8 cellular contexts compared by ENCODE assay signal in the genomic region with DNA sequence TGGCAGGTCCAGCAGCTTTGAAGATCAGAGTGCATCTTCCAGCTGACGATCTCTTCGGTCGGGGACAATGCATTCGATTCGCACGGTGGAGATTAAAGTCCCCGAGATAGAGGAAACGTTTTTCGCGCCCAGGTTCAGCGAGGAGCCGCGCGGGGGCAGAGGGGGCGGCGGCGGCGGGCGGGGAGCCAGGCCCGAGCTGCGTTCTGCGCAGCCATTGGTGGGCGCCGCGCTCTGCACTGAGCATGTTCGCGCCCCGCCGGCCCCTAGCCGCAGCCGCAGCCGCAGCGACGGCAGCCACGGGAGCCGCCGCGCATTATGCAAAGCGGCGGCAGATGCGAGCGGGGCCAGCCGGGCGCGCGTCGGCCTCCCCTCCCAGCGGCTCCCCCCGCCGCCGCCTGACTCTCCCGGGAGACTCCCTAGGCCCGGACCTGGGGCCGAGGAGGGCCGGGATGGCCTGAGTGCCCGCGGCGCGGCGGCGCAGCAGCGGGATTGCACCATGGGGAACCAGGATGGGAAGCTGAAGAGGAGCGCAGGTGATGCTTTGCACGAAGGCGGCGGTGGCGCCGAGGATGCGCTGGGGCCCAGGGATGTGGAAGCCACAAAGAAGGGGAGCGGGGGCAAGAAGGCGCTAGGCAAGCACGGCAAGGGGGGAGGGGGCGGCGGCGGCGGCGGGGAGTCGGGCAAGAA. TPM values are rescaled to one million over a fixed set of nuclear protein-coding genes. Genes with fewer than 3 reads are reported as not detected.
DNase-seq lines count a peak whose midpoint lies in the region; ATAC-seq, FAIRE-seq and TF ChIP-seq lines count a peak whose summit lies in the region.

FMN2 (plus strand) TSS at position 270 of the 687 bp plus-strand sequence; CDS start at position 497, 227 bp downstream.

- POLR2A ChIA-PET in A549 (lab: Yijun Ruan, JAX) (interaction anchor here (0.6 to 0.9 kb wide), 4 partner anchors 59 to 64 kb away, joined by 3 to 4 read pairs (median 3); no protein-coding TSS in a partner anchor), H1 (lab: Charles Lee; ENCODE audit: partially characterized antibody) (interaction anchor here (1.0 kb wide), 1 partner anchor 19 kb away, joined by 3 read pairs; no protein-coding TSS in a partner anchor)
- POLR2A ChIA-PET in CD8-positive, alpha-beta memory T cell (lab: Charles Lee): no interaction called here

- peak within 1 kb of the TSS in 1 of 7 donors; percentile 12 for H3K4me3 Mint-ChIP-seq in CD8-positive, alpha-beta memory T cell

- H3K36me3 ChIP-seq in H1 (ENCODE audit: control insufficient read depth in 2 of 4, insufficient read depth in 4 of 4, low read length in 3 of 4): no peaks in the 10 kb centered on the region
- no peaks in the 10 kb centered on the region for H3K36me3 ChIP-seq in mucosa of rectum (ENCODE audit: control insufficient read depth in 2 of 2, insufficient read depth in 2 of 2, low read length in 2 of 2)
- no peaks in the 10 kb centered on the region for H3K36me3 ChIP-seq in aorta (ENCODE audit: control insufficient read depth in 1 of 2, insufficient read depth in 2 of 2, low read length in 1 of 2)
- H3K36me3 ChIP-seq in CD8-positive, alpha-beta memory T cell (ENCODE audit: insufficient read depth, low read length): no peaks in the 10 kb centered on the region

- intact Hi-C loops in aorta (cut with DNase I): no loop called here

- H3K27ac Mint-ChIP-seq in CD8-positive, alpha-beta memory T cell: no peak within 1 kb of the TSS

- H3K23me2 ChIP-seq in H1 (ENCODE audit: low read depth, low read length): peaks cover 17% of the 10 kb centered on the region; the same call in 1 of the 2 replicates

- no peak within 1 kb of the TSS for H3K23ac ChIP-seq in H1 (ENCODE audit: insufficient read length)

- H3K27me3 ChIP-seq in H1 (replicated peaks in 1 of 4; ENCODE audit: control insufficient read depth in 3 of 4, extremely low read depth in 1 of 4, insufficient read depth in 3 of 4, low read length in 3 of 4): peaks cover 8 to 33% (median 23%) of the 10 kb centered on the region in 4 experiments
- H3K27me3 ChIP-seq in mucosa of rectum (ENCODE audit: control insufficient read depth in 2 of 2, insufficient read depth in 2 of 2, low read length in 2 of 2): peaks cover 4 to 9% of the 10 kb centered on the region in 2 donors
- peaks cover 0 to 2% of the 10 kb centered on the region in 2 donors for H3K27me3 ChIP-seq in aorta (ENCODE audit: control insufficient read depth in 1 of 2, insufficient read depth in 2 of 2, low read length in 1 of 2)
- no peaks in the 10 kb centered on the region for H3K27me3 ChIP-seq in CD8-positive, alpha-beta memory T cell (ENCODE audit: insufficient read depth, low read length, poor library complexity, severe bottlenecking)

- H4K8ac ChIP-seq in H1 (ENCODE audit: extremely low read depth, insufficient read depth, low read length): peak within 1 kb of the TSS; percentile 68

- no peak within 1 kb of the TSS for H2BK120ac ChIP-seq in H1 (replicated peaks; ENCODE audit: low read depth, low read length)

- H3K4me1 Mint-ChIP-seq in CD8-positive, alpha-beta memory T cell: peaks cover 4 to 6% (median 4%) of the 10 kb centered on the region in 3 donors

- no peaks in the 10 kb centered on the region for H3K79me2 ChIP-seq in H1 (ENCODE audit: control insufficient read depth in 1 of 2, insufficient read depth in 2 of 2, low read length in 2 of 2)

- no peaks in the 10 kb centered on the region for H3K79me1 ChIP-seq in H1 (ENCODE audit: low read depth, low read length)

- H3K27ac ChIP-seq in A549 (peak within 1 kb of the TSS; percentile 76 to 90), H1 (ENCODE audit: low read depth, low read length) (no peak within 1 kb of the TSS), mucosa of rectum (ENCODE audit: low read depth in 2 of 2, low read length in 2 of 2) (no peak within 1 kb of the TSS), aorta (ENCODE audit: low read depth in 1 of 2, low read length in 2 of 2) (no peak within 1 kb of the TSS)
- H3K27ac ChIP-seq in CD8-positive, alpha-beta memory T cell (ENCODE audit: low read depth, low read length): no peak within 1 kb of the TSS

- peak within 1 kb of the TSS; percentile 44 for H3K56ac ChIP-seq in H1 (replicated peaks; ENCODE audit: insufficient read length, low read depth, low read length)

- H2BK12ac ChIP-seq in H1 (ENCODE audit: low read depth, low read length): 0 out of 2 replicates have a peak within 1 kb of the TSS, but pooled peaks have one; percentile 39

- TF ChIP-seq EP300 in A549 (IDR thresholded peaks at IDR 0.05) (no peak), H1 (IDR thresholded peaks at IDR 0.05; ENCODE audit: borderline replicate concordance in 1 of 2, low read depth in 2 of 2, low read length in 2 of 2) (0 out of 3 replicates have a peak, but pooled peaks of 1 of the 2 experiments have one; percentile 18)

- WGBS in A549 (ENCODE audit: missing lambda C conversion rate): under 1% methylated on average over 22 of the region's 78 CpGs
- 1% methylated on average over 35 of the region's 78 CpGs; no CpG with 5 or more reads in 1 of the 2 experiments for WGBS in H1 (ENCODE audit: extremely low coverage in 1 of 2, insufficient coverage in 1 of 2, insufficient read length in 1 of 2, insufficient replicate concordance in 2 of 2, low coverage in 1 of 2, low lambda C conversion rate in 2 of 2, missing lambda C conversion rate in 1 of 2), 2 experiments
- 1% methylated on average over 75 to 78 of the region's 78 CpGs for WGBS in aorta, 2 donors

- TF ChIP-seq POLR2A in A549 (IDR thresholded peaks at IDR 0.05; ENCODE audit: low read length): peak; percentile 67
- no peak for TF ChIP-seq POLR2A in H1 (IDR thresholded peaks at IDR 0.05; ENCODE audit: control extremely low read depth in 1 of 2, low read depth in 2 of 2, low read length in 2 of 2)

- peak within 1 kb of the TSS in 1 of 4 experiments; percentile 35; a peak in 2 of 7 replicates for H3K9ac ChIP-seq in H1 (replicated peaks in 1 of 4; ENCODE audit: extremely low read depth in 1 of 4, low read depth in 3 of 4, low read length in 3 of 4)
- peak within 1 kb of the TSS in 1 of 2 donors; percentile 43 for H3K9ac ChIP-seq in mucosa of rectum (ENCODE audit: low read depth in 1 of 2, low read length in 2 of 2)

- H3K9me3 ChIP-seq in A549: no peaks in the 10 kb centered on the region
- H3K9me3 ChIP-seq in H1 (ENCODE audit: insufficient read depth in 2 of 2, low read depth in 1 of 2, low read length in 1 of 2): no peaks in the 10 kb centered on the region
- no peaks in the 10 kb centered on the region for H3K9me3 ChIP-seq in mucosa of rectum (ENCODE audit: control insufficient read depth in 2 of 2, low read length in 2 of 2)
- H3K9me3 ChIP-seq in aorta (ENCODE audit: control insufficient read depth, low read length): peaks cover 2% of the 10 kb centered on the region
- H3K9me3 ChIP-seq in CD8-positive, alpha-beta memory T cell (ENCODE audit: low read length): no peaks in the 10 kb centered on the region

- H3K4me2 ChIP-seq in A549 (peak within 1 kb of the TSS; percentile 97), H1 (ENCODE audit: insufficient read depth in 1 of 2, low read depth in 2 of 2, low read length in 2 of 2) (peak within 1 kb of the TSS; percentile 94 to 99)

- CTCF ChIA-PET in A549 (lab: Yijun Ruan, JAX) (interaction anchor here (0.6 to 2.0 kb wide), 14 partner anchors 10 to 610 kb away, joined by 3 to 8 read pairs (median 4); no protein-coding TSS in a partner anchor), H1 (lab: Charles Lee; ENCODE audit: partially characterized antibody) (interaction anchor here (0.7 to 1.6 kb wide), 7 partner anchors 19 to 100 kb away, joined by 3 to 4 read pairs (median 3); no protein-coding TSS in a partner anchor)
- CTCF ChIA-PET in CD8-positive, alpha-beta memory T cell (lab: Charles Lee): no interaction called here

- peak within 1 kb of the TSS; percentile 85 for H2AFZ ChIP-seq in H1 (ENCODE audit: low read length)

- H4K91ac ChIP-seq in H1 (replicated peaks; ENCODE audit: insufficient read length, low read length): no peak within 1 kb of the TSS

- H3K9me3 Mint-ChIP-seq in CD8-positive, alpha-beta memory T cell: peaks cover 0 to 5% (median 0%) of the 10 kb centered on the region in 5 donors

- peak within 1 kb of the TSS; percentile 32 for H3K18ac ChIP-seq in H1 (ENCODE audit: extremely low read depth, low read length)

- peaks cover 1 to 3% of the 10 kb centered on the region in 2 experiments for H4K20me1 ChIP-seq in H1 (replicated peaks in 1 of 2; ENCODE audit: control insufficient read depth in 1 of 2, insufficient read depth in 2 of 2, low read length in 2 of 2)

- H3K4me1 ChIP-seq in A549 (peaks cover 23% of the 10 kb centered on the region), H1 (replicated peaks in 1 of 4; ENCODE audit: control insufficient read depth in 3 of 4, insufficient read depth in 4 of 4, low read length in 3 of 4) (peaks cover 0 to 7% (median 1%) of the 10 kb centered on the region in 4 experiments; a peak in 4 of 7 replicates), mucosa of rectum (ENCODE audit: control insufficient read depth in 2 of 2, insufficient read depth in 2 of 2, low read length in 2 of 2) (peaks cover 3 to 7% of the 10 kb centered on the region in 2 donors), aorta (ENCODE audit: control insufficient read depth in 1 of 2, insufficient read depth in 2 of 2, low read length in 2 of 2) (no peaks in the 10 kb centered on the region)
- no peaks in the 10 kb centered on the region for H3K4me1 ChIP-seq in CD8-positive, alpha-beta memory T cell (ENCODE audit: insufficient read depth, low read length)

- DNase-seq in A549 (ENCODE audit: low read depth in 1 of 2, low spot score in 1 of 2) (peak; percentile 72 to 73), NCI-H774 (lab: John Stamatoyannopoulos, UW) (peak; percentile 88), H1 (ENCODE audit: low read depth in 1 of 2, low spot score in 2 of 2) (peak in 1 of 2 experiments; percentile 67), aorta (no peak)
- DNase-seq in effector CD8-positive, alpha-beta T cell (lab: John Stamatoyannopoulos, UW): no peak
- DNase-seq in CD8-positive, alpha-beta memory T cell: no peak

- no peak within 1 kb of the TSS for H2AK5ac ChIP-seq in H1 (ENCODE audit: low read depth, low read length)

- TF ChIP-seq CTCF in A549 (IDR thresholded peaks at IDR 0.05) (no peak), H1 (IDR thresholded peaks at IDR 0.05; ENCODE audit: control extremely low read depth in 1 of 3, insufficient read depth in 1 of 3, low read depth in 1 of 3, low read length in 3 of 3) (0 out of 4 replicates have a peak, but pooled peaks of 1 of the 3 experiments have one; percentile 7)

- ATAC-seq in A549 (peak; percentile 78 to 86), GM21526 (IDR thresholded peaks at IDR 0.05; ENCODE audit: low FRiP score, unreplicated experiment) (peak; percentile 57), aorta (ENCODE audit: low FRiP score) (peak; percentile 43)

- H2BK5ac ChIP-seq in H1 (ENCODE audit: low read depth, low read length): no peak within 1 kb of the TSS

- no peak within 1 kb of the TSS for H2BK15ac ChIP-seq in H1 (ENCODE audit: low read length)

- no peak for FAIRE-seq in A549 (lab: Jason Lieb, UNC)
- FAIRE-seq in H1 (lab: Jason Lieb, UNC): no peak

- TF ChIP-seq RAD21 in A549 (conservative IDR thresholded peaks at IDR 0.05 in 1 of 2, IDR thresholded peaks at IDR 0.05 in 1 of 2): no peak
- TF ChIP-seq RAD21 in H1 (IDR thresholded peaks at IDR 0.05 in 1 of 2, conservative IDR thresholded peaks at IDR 0.05 in 1 of 2; ENCODE audit: low read depth in 2 of 2, low read length in 2 of 2): no peak

- no peak within 1 kb of the TSS for H2BK20ac ChIP-seq in H1 (ENCODE audit: low read length)

- H3K27me3 Mint-ChIP-seq in CD8-positive, alpha-beta memory T cell: peaks cover 13 to 41% of the 10 kb centered on the region in 2 donors

- no peak within 1 kb of the TSS for H4K5ac ChIP-seq in H1 (ENCODE audit: insufficient read length, low read depth, low read length)

- H3K4ac ChIP-seq in H1 (replicated peaks; ENCODE audit: insufficient read length, low read depth, low read length): no peak within 1 kb of the TSS

- H3K36me3 Mint-ChIP-seq in CD8-positive, alpha-beta memory T cell: no peaks in the 10 kb centered on the region

- peak within 1 kb of the TSS; percentile 71 for H3K4me3 ChIP-seq in A549
- H3K4me3 ChIP-seq in H1 (ENCODE audit: extremely low read depth in 1 of 4, insufficient read depth in 2 of 4, low read depth in 3 of 4, low read length in 4 of 4): peak within 1 kb of the TSS; percentile 49 to 75 (median 69)
- peak within 1 kb of the TSS; percentile 56 to 72 for H3K4me3 ChIP-seq in mucosa of rectum (ENCODE audit: low read length in 2 of 2)
- H3K4me3 ChIP-seq in aorta (ENCODE audit: low read length in 2 of 2): peak within 1 kb of the TSS; percentile 10 to 38
- no peak within 1 kb of the TSS for H3K4me3 ChIP-seq in CD8-positive, alpha-beta memory T cell (ENCODE audit: low read length)

- no peak within 1 kb of the TSS for H3K14ac ChIP-seq in H1 (ENCODE audit: insufficient read length)

RNA-seq across cellular contexts. Expression of gene FMN2, which starts in this region (rescaled TPM):
- polyA plus RNA-seq in A549 (2011; rRNA removed): 2.8 and 4.5 TPM in 2 replicates
- polyA plus RNA-seq in A549 (2012; cell fraction: cytosol; rRNA removed): 1.6 and 2.1 TPM in 2 replicates
- polyA plus RNA-seq in A549 (2012; cell fraction: nucleus; rRNA removed): 2.8 and 3.2 TPM in 2 replicates
- polyA plus RNA-seq in A549 (2017; fragmentation: RNase III; extraction: RNeasy Plus Mini Kit Qiagen cat#74134 plus additional on column Dnase treatment): 4.1 to 5.4 TPM (median 4.2 TPM) in 3 replicates
- 2.3 and 2.4 TPM in 2 replicates for polyA minus RNA-seq in A549 (2011; rRNA and poly(A)+ RNA removed)
- 1.7 and 2.0 TPM in 2 replicates for total RNA-seq in H1 (2021; fragmentation: NEBNext Ultra II Directional; extraction: Animal tissue kit (Norgen Biotek cat#: 25700))
- polyA plus RNA-seq in H1 (2011; rRNA removed): 0.31 and 0.83 TPM in 2 replicates
- 0.41 TPM for polyA plus RNA-seq in H1 (2011; cell fraction: cytosol; rRNA removed)
- polyA plus RNA-seq in H1 (2011; cell fraction: nucleus; rRNA removed): 0.87 TPM
- 0.61 to 1.2 TPM (median 0.85 TPM) in 4 replicates for polyA plus RNA-seq in H1 (2012, experiment 1 of 2)
- polyA plus RNA-seq in H1 (2012, experiment 2 of 2): 0.31 TPM
- polyA plus RNA-seq in H1 (2013, experiment 1 of 2): 0.91 TPM
- polyA plus RNA-seq in H1 (2013, experiment 2 of 2): 0.99 TPM
- 0.88 and 2.1 TPM in 2 replicates for polyA minus RNA-seq in H1 (2011; rRNA and poly(A)+ RNA removed)
- 0.51 TPM for polyA minus RNA-seq in H1 (2011; cell fraction: cytosol; rRNA and poly(A)+ RNA removed)
- 3.4 TPM for polyA minus RNA-seq in H1 (2011; cell fraction: nucleus; rRNA and poly(A)+ RNA removed)
- 1 to 10 TPM in 1 of 2 donors, under 1 TPM in 1; 0.94 to 1.1 TPM for total RNA-seq in aorta
- polyA plus RNA-seq in aorta: under 1 TPM; 0.10 to 0.88 TPM
- total RNA-seq in CD8-positive, alpha-beta memory T cell: not detected
- polyA plus RNA-seq in CD8-positive, alpha-beta memory T cell: not detected

Comparison
In these comparisons a context has a peak if more than half of its experiments do, and no peak if none do; other contexts are left out.
1. DNase-seq: peak in A549 (2 of 2) and NCI-H774 (single experiment); none in aorta (0 of 2), effector CD8-positive, alpha-beta T cell (single experiment) and CD8-positive, alpha-beta memory T cell (0 of 5).
2. H3K27ac ChIP-seq: peak in A549 (2 of 2); none in H1 (single experiment), mucosa of rectum (0 of 2), aorta (0 of 2) and CD8-positive, alpha-beta memory T cell (single experiment).
3. Of the 18 proteins assayed by ChIP-seq in both H1 and A549: peak only in H1: E2F6 and KDM1A; only in A549: JUN, PHF8 and POLR2A; in both: MAX; in neither: 9; mixed calls (peak in some experiments, not most) for 3.
4. Peak in every context shown above with its lines, with median percentiles within 50 percentile points of each other: ATAC-seq.